In the genomic region with DNA sequence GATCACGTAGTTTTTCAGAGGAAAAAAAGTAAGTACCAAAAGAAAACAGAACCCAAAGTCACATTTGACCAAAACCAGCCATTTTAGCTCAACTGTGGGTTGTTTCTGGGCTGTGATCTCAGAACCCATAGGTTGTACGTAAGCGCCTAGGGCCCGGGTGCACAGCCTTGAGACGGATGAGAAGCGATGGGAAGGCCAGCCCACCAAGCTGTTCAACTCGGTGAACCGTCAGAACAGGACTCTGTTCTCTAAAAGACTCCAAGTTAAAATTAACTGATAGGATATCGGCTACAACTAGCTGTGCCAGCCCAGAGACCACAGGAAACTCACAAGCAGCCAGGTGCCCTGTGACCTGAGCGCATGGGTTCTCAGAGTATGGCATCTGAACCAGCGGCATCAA, we compare ENCODE assay signal across 12 cellular contexts.
"Had no signal": no experiment of that assay in that cellular context is flagged by ENCODE, and none has a peak within 500 bp of the region (broad histone marks: within the 10 kb centered on the region; RNA-seq: fewer than 3 reads in every experiment).

No MANE protein-coding gene starts in this region.

- H3K27ac Mint-ChIP-seq: T-helper 17 cell, WTC11 had no signal

- H3K4me1 Mint-ChIP-seq: nephron progenitor cell, WTC11 had no signal

- H3K9me3 ChIP-seq: left lung had no signal

- H3K4me3 Mint-ChIP-seq: nephron progenitor cell, T-helper 17 cell, WTC11 had no signal

- ATAC-seq: left lung, T-helper 17 cell, WTC11 had no signal

- H3K4me3 ChIP-seq: left lung had no signal

- H3K9me3 Mint-ChIP-seq: nephron progenitor cell, WTC11 had no signal

- H3K27me3 Mint-ChIP-seq: T-helper 17 cell had no signal

- DNase-seq: activated CD4-positive, alpha-beta T cell treated with anti-CD3 and anti-CD28 coated beads for 48 hours; activated effector memory CD4-positive, alpha-beta T cell treated with anti-CD3 and anti-CD28 coated beads, Interleukin-2, amount 50 U/mL, for 16 hours; islet precursor cell; left lung; nephron progenitor cell; SHP77 treated with DMSO at 0.1 percent for 48 hours; stimulated activated CD4-positive, alpha-beta T cell treated with anti-CD3 and anti-CD28 coated beads, Interleukin-15, amount 100 ng/mL, for 24 hours; stimulated activated CD4-positive, alpha-beta T cell treated with anti-CD3 and anti-CD28 coated beads, Interleukin-4, amount 100 ng/mL, for 4 hours; substantia nigra; T-helper 17 cell; trophoblast cell had no signal

- H3K27ac ChIP-seq: left lung had no signal
